21 cellular contexts compared by ENCODE assay signal in the genomic region with DNA sequence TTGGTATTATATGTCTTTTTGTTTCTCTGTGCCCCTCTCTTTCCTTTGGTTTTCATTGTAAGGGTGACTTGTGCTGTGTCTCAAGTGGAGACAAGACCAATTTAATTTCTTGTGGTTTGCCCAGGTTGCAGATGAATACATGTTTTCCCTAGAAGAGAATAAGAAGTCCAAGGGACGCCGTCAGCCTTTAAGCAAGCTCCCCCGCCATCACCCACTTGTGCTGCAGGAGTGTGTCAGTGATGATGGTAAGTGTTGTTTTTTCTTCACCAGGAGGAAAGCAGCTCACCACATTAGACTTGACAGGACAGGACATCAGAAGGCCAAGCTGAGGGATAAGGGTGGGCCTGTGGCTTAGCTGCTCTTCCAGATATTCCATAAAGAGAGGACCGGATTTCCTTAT.
"Had no signal": no experiment of that assay in that cellular context is flagged by ENCODE, and none has a peak within 500 bp of the region (broad histone marks: within the 10 kb centered on the region; RNA-seq: fewer than 3 reads in every experiment).

No MANE protein-coding gene starts in this region.

- H3K9me3 ChIP-seq: MG63, SK-N-SH had no signal

- DNase-seq: KBM-7, MG63, NCI-H1092, NCI-H1105 treated with DMSO at 0.1 percent for 48 hours, NCI-H1417 treated with DMSO at 0.1 percent for 48 hours, NCI-H146, NCI-H1694 treated with DMSO at 0.1 percent for 48 hours, NCI-H1930, NCI-H2081, NCI-H2107, NCI-H2227 treated with DMSO at 0.1 percent for 48 hours, NCI-H446, NCI-H510A, NCI-H524 treated with DMSO at 0.1 percent for 48 hours, NCI-H69, NCI-H774, PC-3, SHP77, SK-N-SH had no signal

- H3K9ac ChIP-seq: SK-N-SH had no signal

- H3K27me3 ChIP-seq: MG63 had no signal

- H3K4me3 ChIP-seq: MG63 had no signal

- ATAC-seq: Panc1, PC-3 had no signal

- H3K27ac ChIP-seq: RWPE1 had no signal

- H3K4me2 ChIP-seq: SK-N-SH had no signal
